9 cellular contexts compared by ENCODE assay signal in genomic region chr16:80974649-80975376, GRCh38. TPM values are rescaled to one million over a fixed set of nuclear protein-coding genes. Genes with fewer than 3 reads are reported as not detected.
DNase-seq lines count a peak whose midpoint lies in the region; ATAC-seq and TF ChIP-seq lines count a peak whose summit lies in the region.
"Had no signal": no experiment of that assay in that cellular context is flagged by ENCODE, and none has a peak within 500 bp of the region (broad histone marks: within the 10 kb centered on the region; RNA-seq: fewer than 3 reads in every experiment).

No MANE protein-coding gene starts in this region.

- TF ChIP-seq POLR2A in NB4 (IDR thresholded peaks at IDR 0.05; ENCODE audit: extremely low read depth, insufficient read length), result no peak

- ATAC-seq in GM21526 (IDR thresholded peaks at IDR 0.05; ENCODE audit: low FRiP score, unreplicated experiment) (no peak), GM18861 (IDR thresholded peaks at IDR 0.05; ENCODE audit: unreplicated experiment) (no peak), GM21576 (IDR thresholded peaks at IDR 0.05; ENCODE audit: unreplicated experiment) (no peak)

- H3K27me3 ChIP-seq in GM06990 (replicated peaks; ENCODE audit: control insufficient read depth, insufficient read depth, low read length) (no peaks in the 10 kb centered on the region), H7 (ENCODE audit: control insufficient read depth, insufficient read depth, low read length) (no peaks in the 10 kb centered on the region)

- H3K4me3 ChIP-seq in GM06990 (replicated peaks; ENCODE audit: low read depth, low read length), result no peak overlapping the region
- H3K4me3 ChIP-seq in NB4 (ENCODE audit: low read depth, low read length), result no peak overlapping the region
- no peak overlapping the region for H3K4me3 ChIP-seq in H7 (ENCODE audit: insufficient read depth, low read depth, low read length)

- DNase-seq in GM06990 (ENCODE audit: extremely low read depth, insufficient read length), result no peak
- DNase-seq in NB4 (ENCODE audit: low read depth), result no peak
- peak; percentile 15 for DNase-seq in cerebellum (ENCODE audit: low spot score)
- peak; percentile 10 for DNase-seq in myocyte (ENCODE audit: low read depth)
- DNase-seq in H7, result no peak
- DNase-seq: NCI-H1048 had no signal

- TF ChIP-seq CTCF in GM06990 (IDR thresholded peaks at IDR 0.05; ENCODE audit: insufficient read depth, low read length, poor library complexity, severe bottlenecking) (peak; percentile 44), NB4 (IDR thresholded peaks at IDR 0.05; ENCODE audit: low read depth, low read length) (peak; percentile 18)

- peaks cover 1% of the 10 kb centered on the region; the same call in 1 of the 2 replicates for H3K36me3 ChIP-seq in GM06990 (ENCODE audit: control insufficient read depth, insufficient read depth, low read length)
- no peaks in the 10 kb centered on the region; the same call in none of the 2 replicates for H3K36me3 ChIP-seq in H7 (replicated peaks; ENCODE audit: control insufficient read depth, insufficient read depth, low read length)

RNA-seq across cellular contexts. Expression of gene CMC2, which starts 31.9 kb away (rescaled TPM):
- total RNA-seq in cerebellum (39.0 TPM), myocyte (79.0 and 95.9 TPM in 2 replicates)
- 107 TPM for polyA plus RNA-seq in myocyte (2012)
- total RNA-seq in H7 (2014; rRNA removed; shearing (Covaris generic)), result 83.3 and 84.0 TPM in 2 replicates

RNA-seq across cellular contexts. Expression of gene CENPN, which starts 32.2 kb away (rescaled TPM):
- total RNA-seq in cerebellum, result 14.2 TPM
- total RNA-seq in myocyte, result 10.6 and 10.8 TPM in 2 replicates
- 6.8 TPM for polyA plus RNA-seq in myocyte (2012)
- total RNA-seq in H7 (2014; rRNA removed; shearing (Covaris generic)), result 59.5 and 64.2 TPM in 2 replicates

Comparison
In these comparisons a context has a peak if more than half of its experiments do, and no peak if none do; other contexts are left out.
1. DNase-seq: peak in cerebellum (single experiment) and myocyte (single experiment); none in GM06990 (single experiment), NB4 (single experiment) and H7 (single experiment).